In genomic region chr2:65566617-65567016, GRCh38 we compare ENCODE assay signal across 13 cellular contexts.
DNase-seq lines count a peak whose midpoint lies in the region; ATAC-seq and TF ChIP-seq lines count a peak whose summit lies in the region.
"Had no signal": no experiment of that assay in that cellular context is flagged by ENCODE, and none has a peak within 500 bp of the region (broad histone marks: within the 10 kb centered on the region; RNA-seq: fewer than 3 reads in every experiment).

No MANE protein-coding gene starts in this region.

- no peak overlapping the region for H2AFZ ChIP-seq in neural progenitor cell (replicated peaks)

- H3K4me3 Mint-ChIP-seq in neural progenitor cell, result peak overlapping the region; percentile 53
- no peak overlapping the region for H3K4me3 Mint-ChIP-seq in HFFc6

- no peak for ATAC-seq in gastroesophageal sphincter
- ATAC-seq: activated CD4-positive, CD25-positive, alpha-beta regulatory T cell treated with anti-CD3 and anti-CD28 coated beads, Interleukin-2, amount 50 U/mL, for 24 hours had no signal

- peaks cover 19% of the 10 kb centered on the region for H3K4me1 Mint-ChIP-seq in neural progenitor cell
- peaks cover 16% of the 10 kb centered on the region for H3K4me1 Mint-ChIP-seq in HFFc6 (ENCODE audit: low read depth)

- no peaks in the 10 kb centered on the region for H4K20me1 ChIP-seq in neural progenitor cell (ENCODE audit: low read depth)

- H3K9ac ChIP-seq in ES-I3 (ENCODE audit: low read depth, low read length) (peak overlapping the region; percentile 0; the same call in 1 of the 2 replicates), neural progenitor cell (no peak overlapping the region)

- H3K27ac ChIP-seq in neural progenitor cell, result no peak overlapping the region
- H3K27ac ChIP-seq in gastroesophageal sphincter, result no peak overlapping the region
- no peak overlapping the region for H3K27ac ChIP-seq in SJCRH30
- H3K27ac ChIP-seq: pancreas, tibial nerve had no signal

- TF ChIP-seq CTCF in epithelial cell of esophagus (IDR thresholded peaks at IDR 0.05; ENCODE audit: insufficient read depth, low read depth, low read length, missing control alignments) (no peak), neural progenitor cell (IDR thresholded peaks at IDR 0.05) (no peak), gastroesophageal sphincter (IDR thresholded peaks at IDR 0.05) (no peak), HFFc6 (IDR thresholded peaks at IDR 0.05) (no peak)

- H3K9me3 ChIP-seq in ES-I3 (ENCODE audit: control insufficient read depth, insufficient read depth, low read length) (no peaks in the 10 kb centered on the region), neural progenitor cell (ENCODE audit: low read depth) (no peaks in the 10 kb centered on the region), gastroesophageal sphincter (no peaks in the 10 kb centered on the region), SJCRH30 (replicated peaks) (no peaks in the 10 kb centered on the region)
- H3K9me3 ChIP-seq: pancreas, tibial nerve had no signal

- peak overlapping the region; percentile 67 for H3K4me2 ChIP-seq in neural progenitor cell

- H3K4me3 ChIP-seq in epithelial cell of esophagus (ENCODE audit: low read length) (peak overlapping the region; percentile 70), neural progenitor cell (no peak overlapping the region), gastroesophageal sphincter (no peak overlapping the region), SJCRH30 (no peak overlapping the region)
- H3K4me3 ChIP-seq: pancreas, tibial nerve had no signal

- H3K27ac Mint-ChIP-seq in neural progenitor cell (no peak overlapping the region), HFFc6 (no peak overlapping the region)

- peaks cover 12% of the 10 kb centered on the region for H3K27me3 Mint-ChIP-seq in neural progenitor cell (ENCODE audit: insufficient read depth, low read depth)
- H3K27me3 Mint-ChIP-seq in HFFc6 (ENCODE audit: insufficient read depth), result peaks cover 7% of the 10 kb centered on the region

- no peaks in the 10 kb centered on the region for H3K79me2 ChIP-seq in neural progenitor cell (ENCODE audit: low read depth)

- peak; percentile 59 for DNase-seq in NCI-H345 (lab: John Stamatoyannopoulos, UW)
- DNase-seq in epithelial cell of esophagus (ENCODE audit: low read depth), result peak; percentile 92
- peak; percentile 71 for DNase-seq in neural progenitor cell (ENCODE audit: low spot score)
- no peak for DNase-seq in HFFc6
- no peak for DNase-seq in activated naive CD4-positive, alpha-beta T cell treated with Interleukin-2 at 50 U/mL for 16 hours
- DNase-seq in SJCRH30, result no peak
- DNase-seq: activated gamma-delta T cell, NCI-H1694 treated with DMSO at 0.1 percent for 48 hours, pancreas had no signal

- no peak for TF ChIP-seq POLR2A in gastroesophageal sphincter (IDR thresholded peaks at IDR 0.05)

- H3K9me3 Mint-ChIP-seq in neural progenitor cell, result peaks cover 2% of the 10 kb centered on the region
- H3K9me3 Mint-ChIP-seq in HFFc6, result no peaks in the 10 kb centered on the region

- no peaks in the 10 kb centered on the region for H3F3A ChIP-seq in neural progenitor cell (ENCODE audit: low read depth)

- peaks cover 6% of the 10 kb centered on the region for H3K4me1 ChIP-seq in ES-I3 (ENCODE audit: insufficient read depth, low read length)
- H3K4me1 ChIP-seq in neural progenitor cell, result peaks cover 10% of the 10 kb centered on the region
- no peaks in the 10 kb centered on the region for H3K4me1 ChIP-seq in gastroesophageal sphincter
- H3K4me1 ChIP-seq in SJCRH30, result no peaks in the 10 kb centered on the region
- H3K4me1 ChIP-seq: pancreas, tibial nerve had no signal

- WGBS in gastroesophageal sphincter (ENCODE audit: low coverage in 1 of 2), 2 donors, result 40 to 53% methylated on average over 1 to 7 of the region's 9 CpGs

- H3K27me3 ChIP-seq in neural progenitor cell (peaks cover 58% of the 10 kb centered on the region), gastroesophageal sphincter (no peaks in the 10 kb centered on the region), SJCRH30 (no peaks in the 10 kb centered on the region; the same call in 1 of the 2 replicates)
- H3K27me3 ChIP-seq: pancreas, tibial nerve had no signal

- no peak for TF ChIP-seq EP300 in gastroesophageal sphincter (IDR thresholded peaks at IDR 0.05)

- H3K36me3 Mint-ChIP-seq in neural progenitor cell, result no peaks in the 10 kb centered on the region
- no peaks in the 10 kb centered on the region for H3K36me3 Mint-ChIP-seq in HFFc6 (ENCODE audit: low read depth)

- H3K36me3 ChIP-seq in ES-I3 (ENCODE audit: insufficient read depth, low read length), result no peaks in the 10 kb centered on the region
- no peaks in the 10 kb centered on the region for H3K36me3 ChIP-seq in neural progenitor cell
- H3K36me3 ChIP-seq in gastroesophageal sphincter, result no peaks in the 10 kb centered on the region
- H3K36me3 ChIP-seq in SJCRH30, result no peaks in the 10 kb centered on the region
- H3K36me3 ChIP-seq: pancreas, tibial nerve had no signal

Comparison
In these comparisons a context has a peak if more than half of its experiments do, and no peak if none do; other contexts are left out.
1. DNase-seq: peak in NCI-H345 (single experiment), epithelial cell of esophagus (single experiment) and neural progenitor cell (single experiment); none in HFFc6 (single experiment), activated naive CD4-positive, alpha-beta T cell treated with Interleukin-2 at 50 U/mL for 16 hours (single experiment) and SJCRH30 (0 of 2).